ENCODE assay signal across 9 cellular contexts in genomic region chr11:128757886-128758612, GRCh38.
DNase-seq lines count a peak whose midpoint lies in the region; ATAC-seq and TF ChIP-seq lines count a peak whose summit lies in the region.
"Had no signal": no experiment of that assay in that cellular context is flagged by ENCODE, and none has a peak within 500 bp of the region (broad histone marks: within the 10 kb centered on the region; RNA-seq: fewer than 3 reads in every experiment).

No MANE protein-coding gene starts in this region.

- H3K14ac ChIP-seq in IMR-90 (replicated peaks; ENCODE audit: low read depth, low read length) = no peak overlapping the region

- no peak overlapping the region for H2AFZ ChIP-seq in IMR-90 (replicated peaks; ENCODE audit: low read length, poor library complexity)

- peak; percentile 81 for ATAC-seq in GM18511 (IDR thresholded peaks at IDR 0.05; ENCODE audit: unreplicated experiment)
- peak; percentile 79 for ATAC-seq in GM21529 (IDR thresholded peaks at IDR 0.05; ENCODE audit: unreplicated experiment)
- ATAC-seq in IMR-90 (ENCODE audit: low read depth) = no peak
- ATAC-seq in lower lobe of right lung = peak in 1 of 2 donors; percentile 27

- in situ Hi-C loops in IMR-90 (cut with MboI; ENCODE audit: low sequenced_read_pairs) = no loop called here

- H3K4ac ChIP-seq in IMR-90 (ENCODE audit: low read depth, low read length) = no peak overlapping the region

- no peak overlapping the region for H4K5ac ChIP-seq in IMR-90 (ENCODE audit: low read depth, low read length)

- no peak overlapping the region for H3K23ac ChIP-seq in IMR-90 (ENCODE audit: low read depth, low read length)

- TF ChIP-seq CTCF in IMR-90 (conservative IDR thresholded peaks at IDR 0.05; ENCODE audit: low read depth, low read length) (no peak), lower lobe of right lung (IDR thresholded peaks at IDR 0.05) (no peak), breast epithelium (IDR thresholded peaks at IDR 0.05) (no peak)

- H3K9me3 ChIP-seq in IMR-90 (ENCODE audit: control insufficient read depth, insufficient read depth, low read length) (no peaks in the 10 kb centered on the region), lower lobe of right lung (no peaks in the 10 kb centered on the region), breast epithelium (no peaks in the 10 kb centered on the region)

- H3K36me3 ChIP-seq in IMR-90 (ENCODE audit: control insufficient read depth, insufficient read depth, low read length) = no peaks in the 10 kb centered on the region
- H3K36me3 ChIP-seq in lower lobe of right lung = peaks cover 49% of the 10 kb centered on the region
- H3K36me3 ChIP-seq in breast epithelium = no peaks in the 10 kb centered on the region

- H2AK5ac ChIP-seq in IMR-90 (ENCODE audit: low read depth, low read length) = no peak overlapping the region

- DNase-seq in IMR-90 (no peak), lower lobe of right lung (no peak), breast epithelium (ENCODE audit: low spot score in 2 of 2) (no peak), NCI-H69 (lab: John Stamatoyannopoulos, UW) (no peak), putamen (ENCODE audit: low spot score) (no peak)
- no peak for DNase-seq in effector CD4-positive, alpha-beta T cell

- H3K27me3 ChIP-seq in IMR-90 (ENCODE audit: control insufficient read depth, insufficient read depth, low read length) (no peaks in the 10 kb centered on the region), lower lobe of right lung (ENCODE audit: low read depth) (no peaks in the 10 kb centered on the region), breast epithelium (peaks cover 0 to 5% of the 10 kb centered on the region in 2 donors)

- no peak overlapping the region for H3K4me3 ChIP-seq in IMR-90 (ENCODE audit: insufficient read depth, low read depth, low read length)
- no peak overlapping the region for H3K4me3 ChIP-seq in lower lobe of right lung
- H3K4me3 ChIP-seq in breast epithelium = no peak overlapping the region
- H3K4me3 ChIP-seq: lung had no signal

- H2BK15ac ChIP-seq in IMR-90 (ENCODE audit: low read depth, low read length) = no peak overlapping the region

- H3K18ac ChIP-seq in IMR-90 (ENCODE audit: low read depth, low read length) = no peak overlapping the region

- intact Hi-C loops in IMR-90 (cut with micrococcal nuclease) (no loop called here), lower lobe of right lung (cut with DNase I) (no loop called here), breast epithelium (cut with DNase I; ENCODE audit: low total_unique reads) (loop anchor here (5.0 kb wide), 1 partner anchor 76 kb away; no protein-coding TSS in a partner anchor)

- BruUV-seq in IMR-90 (replicated peaks; lab: Mats Ljungman, UMichigan) = no TSS peak

- H2BK20ac ChIP-seq in IMR-90 (ENCODE audit: low read depth, low read length) = no peak overlapping the region

- TF ChIP-seq POLR2A in IMR-90 (IDR thresholded peaks at IDR 0.05; ENCODE audit: low read depth, low read length) = no peak
- no peak for TF ChIP-seq POLR2A in breast epithelium (IDR thresholded peaks at IDR 0.05)

- H4K8ac ChIP-seq in IMR-90 (ENCODE audit: low read depth in 2 of 2, low read length in 2 of 2) = no peak overlapping the region

- H4K20me1 ChIP-seq in IMR-90 (ENCODE audit: insufficient read depth, low read length) = no peaks in the 10 kb centered on the region

- peaks cover 14 to 20% of the 10 kb centered on the region in 2 experiments for H3K79me1 ChIP-seq in IMR-90 (ENCODE audit: low read depth in 1 of 2, low read length in 2 of 2)

- H3K27ac ChIP-seq in IMR-90 (ENCODE audit: insufficient read depth, low read length) = no peak overlapping the region
- H3K27ac ChIP-seq in lower lobe of right lung = peak overlapping the region; percentile 34
- H3K27ac ChIP-seq in breast epithelium = no peak overlapping the region

- no peak overlapping the region for H3K56ac ChIP-seq in IMR-90 (ENCODE audit: extremely low read depth, insufficient read depth, low read length)

- no peak for TF ChIP-seq RAD21 in IMR-90 (IDR thresholded peaks at IDR 0.05; ENCODE audit: low read length)

- 100% methylated on average over 1 of the region's 15 CpGs; no CpG with 5 or more reads in 1 of the 2 experiments for WGBS in IMR-90 (ENCODE audit: extremely low coverage in 2 of 2, insufficient read length in 1 of 2), 2 experiments

- H3K9me1 ChIP-seq in IMR-90 (ENCODE audit: insufficient read depth, low read length) = peaks cover 24% of the 10 kb centered on the region; the same call in 1 of the 2 replicates

- dilution Hi-C loops in IMR-90 (cut with HindIII; ENCODE audit: low sequenced_read_pairs, unreplicated experiment) = no loop called here

- H2AK9ac ChIP-seq in IMR-90 (replicated peaks; ENCODE audit: low read depth, low read length, poor library complexity) = no peak overlapping the region

- H4K91ac ChIP-seq in IMR-90 (ENCODE audit: insufficient read depth, low read depth, low read length) = 0 out of 2 replicates have a peak overlapping the region, but pooled peaks have one; percentile 50

- no peak overlapping the region for H2BK120ac ChIP-seq in IMR-90 (ENCODE audit: low read depth, low read length)

- H3K4me1 ChIP-seq in IMR-90 (ENCODE audit: control insufficient read depth, insufficient read depth, low read length) (peaks cover 10% of the 10 kb centered on the region; the same call in 1 of the 2 replicates), lower lobe of right lung (peaks cover 17% of the 10 kb centered on the region), breast epithelium (no peaks in the 10 kb centered on the region)

- no peak overlapping the region for H3K4me2 ChIP-seq in IMR-90 (ENCODE audit: low read depth, low read length)

- CTCF ChIA-PET in IMR-90 (lab: Yijun Ruan, JAX) = no interaction called here

- H3K9ac ChIP-seq in IMR-90 (ENCODE audit: low read depth, low read length) = no peak overlapping the region

- H2BK5ac ChIP-seq in IMR-90 (ENCODE audit: low read depth, low read length, poor library complexity, severe bottlenecking) = no peak overlapping the region

- POLR2A ChIA-PET in IMR-90 (lab: Charles Lee; ENCODE audit: unreplicated experiment) = no interaction called here

TF ChIP-seq in IMR-90, 13 proteins besides CTCF, POLR2A, EP300 and RAD21:
- no peak for TF ChIP-seq MAZ (IDR thresholded peaks at IDR 0.05; ENCODE audit: borderline replicate concordance, low read depth, low read length)
- no peak for TF ChIP-seq RFX5 (IDR thresholded peaks at IDR 0.05; ENCODE audit: low read depth, low read length)
- TF ChIP-seq ELK1 (IDR thresholded peaks at IDR 0.05; ENCODE audit: borderline replicate concordance, low read depth, low read length) = no peak
- no peak for TF ChIP-seq CHD1 (IDR thresholded peaks at IDR 0.05; ENCODE audit: low read depth, low read length)
- no peak for TF ChIP-seq BHLHE40 (IDR thresholded peaks at IDR 0.05; ENCODE audit: low read depth, low read length)
TF ChIP-seq in IMR-90: peak in this region for 0.
